In the genomic region with DNA sequence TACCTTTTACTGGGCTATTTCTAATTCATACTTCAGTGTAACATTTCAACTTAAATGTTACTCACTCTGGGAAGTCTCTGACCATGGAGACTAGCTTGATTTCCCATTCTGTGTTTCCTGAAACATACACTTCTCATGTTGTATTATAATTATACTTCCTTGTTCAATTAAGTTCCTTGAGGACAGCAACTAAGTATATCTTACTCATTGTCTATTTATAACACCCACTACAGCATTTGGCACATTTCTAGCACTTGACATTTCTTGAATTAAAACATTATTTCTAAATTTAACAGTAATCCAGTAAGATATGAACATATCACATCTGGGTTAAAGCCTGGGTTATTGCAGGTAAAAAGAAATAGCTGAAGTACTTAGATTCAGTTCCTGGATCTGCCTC, we compare ENCODE assay signal across 17 cellular contexts. TPM values are rescaled to one million over a fixed set of nuclear protein-coding genes. Genes with fewer than 3 reads are reported as not detected.
DNase-seq lines count a peak whose midpoint lies in the region; ATAC-seq, FAIRE-seq and TF ChIP-seq lines count a peak whose summit lies in the region.
"Had no signal": no experiment of that assay in that cellular context is flagged by ENCODE, and none has a peak within 500 bp of the region (broad histone marks: within the 10 kb centered on the region; RNA-seq: fewer than 3 reads in every experiment).

No MANE protein-coding gene starts in this region.

- H3K4me1 ChIP-seq in naive thymus-derived CD4-positive, alpha-beta T cell (ENCODE audit: control insufficient read depth in 2 of 2, insufficient read depth in 2 of 2, low read length in 2 of 2): no peaks in the 10 kb centered on the region
- H3K4me1 ChIP-seq: Caco-2 had no signal

- DNase-seq in Calu3: no peak
- no peak for DNase-seq in D721Med (ENCODE audit: insufficient read length, low spot score)
- peak; percentile 1 for DNase-seq in iris pigment epithelial cell (ENCODE audit: low read depth)
- DNase-seq in renal cortical epithelial cell (ENCODE audit: low read depth): peak; percentile 3
- no peak for DNase-seq in HFFc6
- no peak for DNase-seq in RKO (ENCODE audit: low spot score)
- DNase-seq in naive thymus-derived CD4-positive, alpha-beta T cell: no peak
- DNase-seq: AML-193; Caco-2; CD4-positive, alpha-beta T cell; DMS79 treated with DMSO at 0.1 percent for 48 hours; GF-D8; GOT3; H7 had no signal

- ATAC-seq in naive thymus-derived CD4-positive, alpha-beta T cell: no peak

- no peak overlapping the region for H3K27ac ChIP-seq in naive thymus-derived CD4-positive, alpha-beta T cell (ENCODE audit: low read depth, low read length)
- H3K27ac ChIP-seq: C4-2B had no signal

- no peaks in the 10 kb centered on the region for H3K27me3 ChIP-seq in naive thymus-derived CD4-positive, alpha-beta T cell (ENCODE audit: control insufficient read depth in 2 of 2, insufficient read depth in 2 of 2, low read length in 2 of 2)

- H3K9me3 Mint-ChIP-seq in Calu3 (ENCODE audit: low read depth, unreplicated experiment) (no peaks in the 10 kb centered on the region), HFFc6 (no peaks in the 10 kb centered on the region)
- H3K9me3 Mint-ChIP-seq in naive thymus-derived CD4-positive, alpha-beta T cell: no peaks in the 10 kb centered on the region
- H3K9me3 Mint-ChIP-seq: CD4-positive, alpha-beta T cell had no signal

- H3K36me3 Mint-ChIP-seq in Calu3 (ENCODE audit: insufficient read depth, unreplicated experiment) (peaks cover 5% of the 10 kb centered on the region), HFFc6 (ENCODE audit: low read depth) (peaks cover 40% of the 10 kb centered on the region; the same call in 1 of the 2 replicates)
- peaks cover 0 to 50% (median 0%) of the 10 kb centered on the region in 5 donors for H3K36me3 Mint-ChIP-seq in naive thymus-derived CD4-positive, alpha-beta T cell

- peaks cover 5% of the 10 kb centered on the region for H3K4me1 Mint-ChIP-seq in Calu3 (ENCODE audit: low read depth, unreplicated experiment)
- peaks cover 31% of the 10 kb centered on the region for H3K4me1 Mint-ChIP-seq in HFFc6 (ENCODE audit: low read depth)
- H3K4me1 Mint-ChIP-seq in naive thymus-derived CD4-positive, alpha-beta T cell: peaks cover 7 to 48% (median 38%) of the 10 kb centered on the region in 7 donors

- H3K27ac Mint-ChIP-seq in Calu3 (ENCODE audit: unreplicated experiment) (peak overlapping the region; percentile 21), HFFc6 (no peak overlapping the region)
- no peak overlapping the region for H3K27ac Mint-ChIP-seq in naive thymus-derived CD4-positive, alpha-beta T cell
- H3K27ac Mint-ChIP-seq: CD4-positive, alpha-beta T cell had no signal

- H3K36me3 ChIP-seq in naive thymus-derived CD4-positive, alpha-beta T cell (ENCODE audit: control insufficient read depth in 2 of 3, insufficient read depth in 3 of 3, low read length in 3 of 3): no peaks in the 10 kb centered on the region

- CTCF ChIA-PET in Calu3 (lab: Charles Lee): interaction anchor here (0.8 kb wide), 1 partner anchor 10 kb away, joined by 3 read pairs; no protein-coding TSS in a partner anchor
- CTCF ChIA-PET in naive thymus-derived CD4-positive, alpha-beta T cell (lab: Charles Lee): no interaction called here

- TF ChIP-seq CTCF in Calu3 (IDR thresholded peaks at IDR 0.05; ENCODE audit: unreplicated experiment) (no peak), D721Med (IDR thresholded peaks at IDR 0.05; ENCODE audit: insufficient read depth, missing control alignments) (no peak), HFFc6 (IDR thresholded peaks at IDR 0.05) (no peak)

- H3K4me3 Mint-ChIP-seq in Calu3 (ENCODE audit: low read depth, unreplicated experiment) (no peak overlapping the region), HFFc6 (no peak overlapping the region)
- H3K4me3 Mint-ChIP-seq in naive thymus-derived CD4-positive, alpha-beta T cell: no peak overlapping the region
- H3K4me3 Mint-ChIP-seq: CD4-positive, alpha-beta T cell had no signal

- peak; percentile 81 for FAIRE-seq in D721Med (lab: Jason Lieb, UNC)
- FAIRE-seq: A204.1 had no signal

- H3K9me3 ChIP-seq in naive thymus-derived CD4-positive, alpha-beta T cell (ENCODE audit: control insufficient read depth in 2 of 3, low read length in 3 of 3): no peaks in the 10 kb centered on the region
- H3K9me3 ChIP-seq: Caco-2 had no signal

- intact Hi-C loops in Calu3 (cut with micrococcal nuclease; ENCODE audit: unreplicated experiment): no loop called here
- intact Hi-C loops in naive thymus-derived CD4-positive, alpha-beta T cell (cut with micrococcal nuclease): no loop called here

- H3K4me3 ChIP-seq in naive thymus-derived CD4-positive, alpha-beta T cell (ENCODE audit: low read length): no peak overlapping the region

- H3K27me3 Mint-ChIP-seq in Calu3 (ENCODE audit: unreplicated experiment) (no peaks in the 10 kb centered on the region), HFFc6 (ENCODE audit: insufficient read depth) (no peaks in the 10 kb centered on the region; the same call in 1 of the 2 replicates)
- H3K27me3 Mint-ChIP-seq in naive thymus-derived CD4-positive, alpha-beta T cell: no peaks in the 10 kb centered on the region
- H3K27me3 Mint-ChIP-seq: CD4-positive, alpha-beta T cell had no signal

- POLR2A ChIA-PET in naive thymus-derived CD4-positive, alpha-beta T cell (lab: Charles Lee): no interaction called here

- no TSS peak for BruUV-seq in Calu3 (replicated peaks; lab: Mats Ljungman, UMichigan)

RNA-seq across cellular contexts. Expression of a gene that starts 32.4 kb away (rescaled TPM):
- total RNA-seq in Calu3 (2022): not detected in 2 replicates
- total RNA-seq in renal cortical epithelial cell: not detected in 2 replicates
- not detected for total RNA-seq in HFFc6 (2021; fragmentation: NEBNext Ultra II Directional; extraction: Animal tissue kit (Norgen Biotek cat#: 25700))
- total RNA-seq in naive thymus-derived CD4-positive, alpha-beta T cell: not detected
- not detected for polyA plus RNA-seq in naive thymus-derived CD4-positive, alpha-beta T cell
- total RNA-seq: Caco-2; CD4-positive, alpha-beta T cell; H7 had no signal
- polyA plus RNA-seq: BJ had no signal

RNA-seq across cellular contexts. Expression of a gene that starts 47.0 kb away (rescaled TPM):
- total RNA-seq in Calu3 (2022) (36.3 and 44.0 TPM in 2 replicates), renal cortical epithelial cell (2.5 and 12.3 TPM in 2 replicates)
- 10 to 100 TPM; 20.3 to 46.8 (median 42.0) TPM for total RNA-seq in HFFc6 (2021; fragmentation: NEBNext Ultra II Directional; extraction: Animal tissue kit (Norgen Biotek cat#: 25700))
- total RNA-seq in naive thymus-derived CD4-positive, alpha-beta T cell: 10 to 100 TPM in 1 of 5 experiments, under 1 TPM in 4; 0.08 to 48.8 (median 0.24) TPM
- under 1 TPM in 1 of 2 donors, not detected in 1; 0.03 TPM for polyA plus RNA-seq in naive thymus-derived CD4-positive, alpha-beta T cell

Comparison
In these comparisons a context has a peak if more than half of its experiments do, and no peak if none do; other contexts are left out.
1. DNase-seq: peak in iris pigment epithelial cell (single experiment) and renal cortical epithelial cell (single experiment); none in Calu3 (single experiment), D721Med (single experiment), HFFc6 (single experiment), RKO (single experiment) and naive thymus-derived CD4-positive, alpha-beta T cell (0 of 9).